In the genomic region with DNA sequence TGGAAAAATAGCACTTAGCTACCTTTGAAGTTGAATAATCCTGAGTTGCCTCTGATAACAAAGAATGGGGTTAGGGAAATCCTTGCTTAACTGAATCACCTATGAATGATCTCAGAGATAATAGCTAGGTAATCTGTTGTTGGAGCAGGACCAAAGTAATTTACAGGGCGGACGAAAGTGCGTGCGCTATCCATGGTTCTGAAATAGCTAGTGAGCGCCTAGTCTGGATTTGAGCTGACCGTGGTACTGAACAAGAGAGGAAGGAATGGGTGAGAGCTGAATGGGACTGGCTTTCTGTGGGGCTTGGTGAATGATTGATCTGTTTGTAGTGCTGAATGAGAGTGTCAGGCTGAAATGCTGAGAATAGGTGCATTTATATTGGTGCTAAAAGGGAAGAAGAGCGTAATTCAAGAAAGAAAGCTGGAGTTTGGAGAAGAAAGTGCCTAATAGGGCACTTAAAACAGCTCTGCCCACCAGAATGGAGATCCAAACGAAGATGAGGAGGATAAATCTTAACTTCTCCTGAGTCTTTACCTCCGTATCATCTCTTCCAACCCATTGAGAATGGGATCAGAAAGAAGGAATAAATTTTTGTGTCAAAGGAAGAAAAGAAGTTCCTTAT, we compare ENCODE assay signal across 9 cellular contexts. TPM values are rescaled to one million over a fixed set of nuclear protein-coding genes. Genes with fewer than 3 reads are reported as not detected.
A peak's percentile ranks its signal among the peaks of the same experiment; 100 is the strongest.
DNase-seq lines count a peak whose midpoint lies in the region; ATAC-seq and TF ChIP-seq lines count a peak whose summit lies in the region.
"Had no signal": no experiment of that assay in that cellular context is flagged by ENCODE, and none has a peak within 500 bp of the region (broad histone marks: within the 10 kb centered on the region; RNA-seq: fewer than 3 reads in every experiment).

No MANE protein-coding gene starts in this region.

- peaks cover under 1% of the 10 kb centered on the region for H3K27me3 Mint-ChIP-seq in activated naive CD8-positive, alpha-beta T cell treated with anti-CD3 and anti-CD28 coated beads, Interleukin-2, amount 50 U/mL, for 24 hours

- no peak for TF ChIP-seq POLR2A in gastroesophageal sphincter (IDR thresholded peaks at IDR 0.05)

- no peak overlapping the region for H3K27ac ChIP-seq in gastroesophageal sphincter
- H3K27ac ChIP-seq: 22Rv1 had no signal

- H3K9me3 Mint-ChIP-seq in activated naive CD8-positive, alpha-beta T cell treated with anti-CD3 and anti-CD28 coated beads, Interleukin-2, amount 50 U/mL, for 24 hours = peaks cover 5% of the 10 kb centered on the region

- H3K36me3 ChIP-seq in gastroesophageal sphincter = no peaks in the 10 kb centered on the region

- DNase-seq in DMS 273 (lab: John Stamatoyannopoulos, UW; ENCODE audit: unreplicated experiment) = peak; percentile 67
- no peak for DNase-seq in DMS 273 treated with DMSO at 0.1 percent for 48 hours (lab: John Stamatoyannopoulos, UW)
- peak; percentile 82 for DNase-seq in LoVo (ENCODE audit: low spot score)
- peak; percentile 41 for DNase-seq in activated naive CD8-positive, alpha-beta T cell treated with anti-CD3 and anti-CD28 coated beads, Interleukin-2, amount 50 U/mL, for 24 hours
- peak; percentile 89 for DNase-seq in islet precursor cell
- peak; percentile 47 for DNase-seq in ureter (ENCODE audit: low spot score)
- DNase-seq in NCI-H526 (lab: John Stamatoyannopoulos, UW) = no peak

- no peaks in the 10 kb centered on the region for H3K27me3 ChIP-seq in gastroesophageal sphincter

- no peaks in the 10 kb centered on the region for H3K4me1 Mint-ChIP-seq in activated naive CD8-positive, alpha-beta T cell treated with anti-CD3 and anti-CD28 coated beads, Interleukin-2, amount 50 U/mL, for 24 hours

- WGBS in gastroesophageal sphincter (ENCODE audit: low coverage in 1 of 2), 2 donors = 13 to 14% methylated on average over 9 of the region's 9 CpGs

- no peaks in the 10 kb centered on the region for H3K36me3 Mint-ChIP-seq in activated naive CD8-positive, alpha-beta T cell treated with anti-CD3 and anti-CD28 coated beads, Interleukin-2, amount 50 U/mL, for 24 hours (ENCODE audit: low read depth)

- ATAC-seq in activated naive CD8-positive, alpha-beta T cell treated with anti-CD3 and anti-CD28 coated beads, Interleukin-2, amount 50 U/mL, for 24 hours = no peak
- no peak for ATAC-seq in gastroesophageal sphincter

- TF ChIP-seq CTCF in gastroesophageal sphincter (IDR thresholded peaks at IDR 0.05) = no peak

- TF ChIP-seq EP300 in gastroesophageal sphincter (IDR thresholded peaks at IDR 0.05) = no peak

- H3K4me3 Mint-ChIP-seq in activated naive CD8-positive, alpha-beta T cell treated with anti-CD3 and anti-CD28 coated beads, Interleukin-2, amount 50 U/mL, for 24 hours = no peak overlapping the region

- H3K9me3 ChIP-seq in gastroesophageal sphincter = no peaks in the 10 kb centered on the region

- no peaks in the 10 kb centered on the region for H3K4me1 ChIP-seq in gastroesophageal sphincter

- no peak overlapping the region for H3K4me3 ChIP-seq in gastroesophageal sphincter

- H3K27ac Mint-ChIP-seq in activated naive CD8-positive, alpha-beta T cell treated with anti-CD3 and anti-CD28 coated beads, Interleukin-2, amount 50 U/mL, for 24 hours = no peak overlapping the region

RNA-seq across cellular contexts. Expression of gene SCN10A, which starts 10.1 kb away (rescaled TPM):
- total RNA-seq in ureter (not detected), gastroesophageal sphincter (under 1 TPM in 1 of 4 donors, not detected in 3; 0.15 TPM)

Comparison
In these comparisons a context has a peak if more than half of its experiments do, and no peak if none do; other contexts are left out.
1. DNase-seq: peak in DMS 273 (single experiment), LoVo (single experiment), activated naive CD8-positive, alpha-beta T cell treated with anti-CD3 and anti-CD28 coated beads, Interleukin-2, amount 50 U/mL, for 24 hours (single experiment), islet precursor cell (single experiment) and ureter (single experiment); none in DMS 273 treated with DMSO at 0.1 percent for 48 hours (single experiment) and NCI-H526 (0 of 2).